In the genomic region with DNA sequence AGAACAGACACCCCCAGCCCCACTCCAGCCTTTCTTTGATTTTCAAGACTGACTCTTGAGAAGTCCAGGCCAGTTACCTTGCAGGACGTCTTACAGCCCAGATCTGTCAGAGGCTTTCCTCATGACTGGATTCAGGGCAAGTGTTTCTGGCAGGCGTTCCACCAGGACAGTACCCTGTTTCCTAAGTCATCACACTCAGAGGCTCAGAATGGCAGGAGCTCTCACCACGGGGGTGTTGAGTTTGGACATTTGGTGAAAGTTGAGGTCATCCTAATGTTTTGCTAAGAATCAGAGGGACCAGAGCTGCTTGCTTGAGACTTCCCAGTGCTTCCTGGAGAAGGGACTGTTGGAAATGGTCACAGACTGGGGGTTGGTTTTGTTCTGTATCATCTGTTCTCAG, we compare ENCODE assay signal across 15 cellular contexts. TPM values are rescaled to one million over a fixed set of nuclear protein-coding genes. Genes with fewer than 3 reads are reported as not detected.
DNase-seq lines count a peak whose midpoint lies in the region; ATAC-seq and TF ChIP-seq lines count a peak whose summit lies in the region.
"Had no signal": no experiment of that assay in that cellular context is flagged by ENCODE, and none has a peak within 500 bp of the region (broad histone marks: within the 10 kb centered on the region; RNA-seq: fewer than 3 reads in every experiment).

No MANE protein-coding gene starts in this region.

- H4K20me1 ChIP-seq in BLaER1 (peaks cover 100% of the 10 kb centered on the region), DND-41 (ENCODE audit: insufficient read depth, low read length) (peaks cover 82% of the 10 kb centered on the region)

- H3K27ac ChIP-seq in BLaER1 (peak overlapping the region; percentile 68), DND-41 (ENCODE audit: low read length) (peak overlapping the region; percentile 36)
- H3K27ac ChIP-seq: thoracic aorta had no signal

- no peaks in the 10 kb centered on the region for H3K27me3 Mint-ChIP-seq in activated B cell treated with CpG ODN at 0.5 μM for 24 hours
- H3K27me3 Mint-ChIP-seq in immature natural killer cell (ENCODE audit: low read depth in 3 of 3), result peaks cover 0 to 6% (median 3%) of the 10 kb centered on the region in 3 donors

- ATAC-seq in DND-41 (ENCODE audit: insufficient read depth, low read depth) (no peak), activated B cell treated with CpG ODN at 0.5 μM for 24 hours (ENCODE audit: low read depth) (no peak)

- in situ Hi-C loops in HAP-1 (cut with MboI; ENCODE audit: low sequenced_read_pairs), result no loop called here

- H3K4me3 Mint-ChIP-seq in activated B cell treated with CpG ODN at 0.5 μM for 24 hours (no peak overlapping the region), immature natural killer cell (peak overlapping the region; percentile 25 to 67 (median 49))

- DNase-seq in DND-41 (no peak), activated B cell treated with CpG ODN at 0.5 μM for 24 hours (no peak), immature natural killer cell (no peak), iPS-NIHi7 (ENCODE audit: extremely low spot score) (no peak), HAP-1 (ENCODE audit: low spot score in 2 of 2) (no peak)
- DNase-seq in activated effector memory CD4-positive, alpha-beta T cell treated with anti-CD3 and anti-CD28 coated beads, Interleukin-2, amount 50 U/mL, for 16 hours, result no peak
- DNase-seq in effector CD8-positive, alpha-beta T cell (lab: John Stamatoyannopoulos, UW), result no peak
- DNase-seq: activated CD4-positive, CD25-positive, alpha-beta regulatory T cell; activated T-cell treated with anti-CD3 and anti-CD28 coated beads, Interleukin-2, amount 50 U/mL, for 1 hour; foreskin melanocyte; GF-D8; NCI-H446 had no signal

- CTCF ChIA-PET in activated B cell treated with CpG ODN at 0.5 μM for 24 hours (lab: Charles Lee), result no interaction called here

- POLR2A ChIA-PET in activated B cell treated with CpG ODN at 0.5 μM for 24 hours (lab: Charles Lee), result interaction anchor here (0.7 to 2.0 kb wide), 4 partner anchors 11 to 39 kb away, joined by 3 to 6 read pairs (median 3); no protein-coding TSS in a partner anchor

- intact Hi-C loops in activated B cell treated with CpG ODN at 0.5 μM for 24 hours (cut with micrococcal nuclease), result no loop called here

- peaks cover 99% of the 10 kb centered on the region for H3K79me2 ChIP-seq in DND-41 (ENCODE audit: insufficient read depth, low read length)

- H3K27ac Mint-ChIP-seq in activated B cell treated with CpG ODN at 0.5 μM for 24 hours (peak overlapping the region; percentile 63), immature natural killer cell (peak overlapping the region; percentile 6 to 88 (median 70))

- no peak for TF ChIP-seq CTCF in DND-41 (IDR thresholded peaks at IDR 0.05; ENCODE audit: borderline replicate concordance, extremely low read depth, low read length, poor library complexity, severe bottlenecking)
- no peak for TF ChIP-seq CTCF in activated B cell treated with CpG ODN at 0.5 μM for 24 hours (IDR thresholded peaks at IDR 0.05)

- H3K9me3 ChIP-seq in BLaER1, result no peaks in the 10 kb centered on the region
- H3K9me3 ChIP-seq in DND-41 (ENCODE audit: insufficient read depth, low read length, severe bottlenecking), result no peaks in the 10 kb centered on the region
- no peaks in the 10 kb centered on the region for H3K9me3 ChIP-seq in HAP-1
- H3K9me3 ChIP-seq: thoracic aorta had no signal

- no peak overlapping the region for H2AFZ ChIP-seq in DND-41 (ENCODE audit: low read depth, low read length)

- H3K36me3 ChIP-seq in BLaER1 (peaks cover 97% of the 10 kb centered on the region), DND-41 (ENCODE audit: insufficient read depth, low read length) (peaks cover 95% of the 10 kb centered on the region), HAP-1 (replicated peaks) (no peaks in the 10 kb centered on the region)
- H3K36me3 ChIP-seq: thoracic aorta had no signal

- H3K4me1 ChIP-seq in BLaER1, result peaks cover 100% of the 10 kb centered on the region
- H3K4me1 ChIP-seq in DND-41 (ENCODE audit: insufficient read depth, low read length), result peaks cover 47% of the 10 kb centered on the region
- H3K4me1 ChIP-seq in HAP-1, result peaks cover 3% of the 10 kb centered on the region

- H3K27me3 ChIP-seq in BLaER1 (no peaks in the 10 kb centered on the region), DND-41 (ENCODE audit: insufficient read depth, low read length, poor library complexity) (no peaks in the 10 kb centered on the region), HAP-1 (ENCODE audit: low read depth) (no peaks in the 10 kb centered on the region)

- no peaks in the 10 kb centered on the region for H3K9me3 Mint-ChIP-seq in activated B cell treated with CpG ODN at 0.5 μM for 24 hours
- H3K9me3 Mint-ChIP-seq in immature natural killer cell, result no peaks in the 10 kb centered on the region

- H3K9ac ChIP-seq in BLaER1 (peak overlapping the region; percentile 60; the same call in 1 of the 2 replicates), DND-41 (ENCODE audit: low read depth, low read length) (no peak overlapping the region)

- peaks cover 84% of the 10 kb centered on the region for H3K4me1 Mint-ChIP-seq in activated B cell treated with CpG ODN at 0.5 μM for 24 hours
- peaks cover 94 to 95% of the 10 kb centered on the region in 2 donors for H3K4me1 Mint-ChIP-seq in immature natural killer cell

- H3K4me3 ChIP-seq in BLaER1 (no peak overlapping the region), DND-41 (ENCODE audit: low read depth in 1 of 2, low read length in 2 of 2) (no peak overlapping the region), HAP-1 (no peak overlapping the region)
- H3K4me3 ChIP-seq: thoracic aorta had no signal

- H3K4me2 ChIP-seq in BLaER1 (peak overlapping the region; percentile 76), DND-41 (ENCODE audit: insufficient read depth, low read length) (peak overlapping the region; percentile 14; the same call in 1 of the 2 replicates)

- peaks cover 85% of the 10 kb centered on the region for H3K36me3 Mint-ChIP-seq in activated B cell treated with CpG ODN at 0.5 μM for 24 hours (ENCODE audit: low read depth)
- H3K36me3 Mint-ChIP-seq in immature natural killer cell, result peaks cover 9 to 41% (median 13%) of the 10 kb centered on the region in 3 donors

RNA-seq across cellular contexts. Expression of gene NRROS, which starts 9.4 kb away (rescaled TPM):
- total RNA-seq in activated B cell treated with CpG ODN at 0.5 μM for 24 hours, result 88.5 and 92.4 TPM in 2 replicates
- polyA plus RNA-seq in immature natural killer cell, result 10 to 100 TPM in 1 of 3 donors, 1 to 10 TPM in 2; 6.3 to 14.1 (median 8.0) TPM
- total RNA-seq: astrocyte had no signal
